31 cellular contexts compared by ENCODE assay signal in the genomic region with DNA sequence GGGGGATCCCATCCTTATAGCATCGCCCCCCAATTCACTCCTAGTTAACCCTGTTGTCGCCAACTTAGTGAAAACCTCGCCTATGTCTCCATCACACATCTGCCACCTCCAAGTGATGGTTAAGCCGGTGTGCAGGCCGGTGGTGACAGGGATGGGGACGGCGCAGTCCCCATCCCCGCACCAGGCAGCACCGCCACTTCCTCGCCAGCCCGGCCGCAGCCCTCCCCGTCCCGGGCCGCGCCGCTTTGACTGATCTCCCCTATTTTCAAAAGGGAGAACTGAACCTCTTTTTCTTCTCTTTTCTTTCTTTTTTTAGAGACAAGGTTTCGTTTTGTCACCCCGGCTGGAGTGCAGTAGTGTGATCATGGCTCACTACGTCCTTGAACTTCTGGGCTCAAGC. TPM values are rescaled to one million over a fixed set of nuclear protein-coding genes. Genes with fewer than 3 reads are reported as not detected.
DNase-seq lines count a peak whose midpoint lies in the region; ATAC-seq, FAIRE-seq and TF ChIP-seq lines count a peak whose summit lies in the region.
"Had no signal": no experiment of that assay in that cellular context is flagged by ENCODE, and none has a peak within 500 bp of the region (broad histone marks: within the 10 kb centered on the region; RNA-seq: fewer than 3 reads in every experiment).

No MANE protein-coding gene starts in this region.

- H3K4me3 ChIP-seq in GM23338, result no peak overlapping the region
- no peak overlapping the region for H3K4me3 ChIP-seq in K562
- H3K4me3 ChIP-seq in kidney (ENCODE audit: low read length in 2 of 2), result no peak overlapping the region
- H3K4me3 ChIP-seq: BLaER1, GM12878 had no signal

- peaks cover 3% of the 10 kb centered on the region; the same call in 1 of the 2 replicates for H3K9me2 ChIP-seq in GM23338 (ENCODE audit: insufficient read depth)

- no peaks in the 10 kb centered on the region for H3K36me3 ChIP-seq in GM23338 (ENCODE audit: insufficient read depth)
- no peaks in the 10 kb centered on the region for H3K36me3 ChIP-seq in K562 (ENCODE audit: control insufficient read depth, insufficient read depth, low read length)
- H3K36me3 ChIP-seq in kidney (ENCODE audit: control insufficient read depth in 1 of 2, insufficient read depth in 2 of 2, low read length in 2 of 2), result no peaks in the 10 kb centered on the region
- H3K36me3 ChIP-seq: BE2C, BLaER1 had no signal

- H3K4me2 ChIP-seq in GM23338, result no peak overlapping the region
- no peak overlapping the region for H3K4me2 ChIP-seq in K562 (ENCODE audit: insufficient read depth, low read length)
- H3K4me2 ChIP-seq: BLaER1 had no signal

- peak overlapping the region; percentile 76 for H2AFZ ChIP-seq in GM23338
- H2AFZ ChIP-seq in K562 (ENCODE audit: low read depth, low read length), result peak overlapping the region; percentile 66; the same call in 1 of the 2 replicates

- H3K79me2 ChIP-seq in GM23338 (replicated peaks; ENCODE audit: insufficient read depth), result no peaks in the 10 kb centered on the region
- H3K79me2 ChIP-seq in K562 (ENCODE audit: control insufficient read depth, insufficient read depth, low read length), result no peaks in the 10 kb centered on the region

- H3K9me3 Mint-ChIP-seq in GM23338, result 0 out of 3 replicates have a peak, but pooled peaks cover 5% of the 10 kb centered on the region
- H3K9me3 Mint-ChIP-seq in HFFc6, result peaks cover 4% of the 10 kb centered on the region
- no peaks in the 10 kb centered on the region for H3K9me3 Mint-ChIP-seq in activated T-helper 1 cell treated with anti-CD3 and anti-CD28 coated beads, Interleukin-12 subunit alpha, Interleukin-12 subunit beta, Interleukin-2, Interleukin-4 antibody, amounts not matched to agents 30 ng/mL and 10 ng/mL and 1 ng/mL, durations not matched to agents 14 hours and 24 hours and 36 hours
- H3K9me3 Mint-ChIP-seq in activated CD8-positive, alpha-beta memory T cell treated with anti-CD3 and anti-CD28 coated beads, Interleukin-2, amount 10 ng/mL, durations not matched to agents 7 days and 5 days (ENCODE audit: low read depth), result no peaks in the 10 kb centered on the region
- H3K9me3 Mint-ChIP-seq: CD4-positive, alpha-beta memory T cell; CD8-positive, alpha-beta memory T cell had no signal

- TF ChIP-seq EP300 in K562 (IDR thresholded peaks at IDR 0.05; ENCODE audit: low read length), result no peak

- H3K36me3 Mint-ChIP-seq in GM23338 (ENCODE audit: low read depth) (peaks cover 3% of the 10 kb centered on the region; the same call in 1 of the 3 replicates), HFFc6 (ENCODE audit: low read depth) (no peaks in the 10 kb centered on the region)
- no peaks in the 10 kb centered on the region for H3K36me3 Mint-ChIP-seq in activated T-helper 1 cell treated with anti-CD3 and anti-CD28 coated beads, Interleukin-12 subunit alpha, Interleukin-12 subunit beta, Interleukin-2, Interleukin-4 antibody, amounts not matched to agents 30 ng/mL and 10 ng/mL and 1 ng/mL, durations not matched to agents 14 hours and 24 hours and 36 hours (ENCODE audit: low read depth)
- H3K36me3 Mint-ChIP-seq in activated CD8-positive, alpha-beta memory T cell treated with anti-CD3 and anti-CD28 coated beads, Interleukin-2, amount 10 ng/mL, durations not matched to agents 7 days and 5 days, result no peaks in the 10 kb centered on the region
- H3K36me3 Mint-ChIP-seq: CD14-positive monocyte; CD4-positive, alpha-beta memory T cell; CD4-positive, CD25-positive, alpha-beta regulatory T cell; CD8-positive, alpha-beta memory T cell had no signal

- H4K20me1 ChIP-seq in GM23338 (replicated peaks; ENCODE audit: insufficient read depth) (no peaks in the 10 kb centered on the region), K562 (replicated peaks; ENCODE audit: control insufficient read depth, insufficient read depth, low read length) (no peaks in the 10 kb centered on the region)
- H4K20me1 ChIP-seq: BLaER1 had no signal

- no peak for ATAC-seq in GM23338
- ATAC-seq in K562, result peak; percentile 30; the same call in 2 of the 3 replicates
- no peak for ATAC-seq in activated CD8-positive, alpha-beta memory T cell treated with anti-CD3 and anti-CD28 coated beads, Interleukin-2, amount 10 ng/mL, durations not matched to agents 7 days and 5 days
- ATAC-seq: GM12878 had no signal

- TF ChIP-seq POLR2A in K562 (conservative IDR thresholded peaks at IDR 0.05), result no peak

- BruUV-seq in K562 (replicated peaks; lab: Mats Ljungman, UMichigan), result no TSS peak

- no peak for DNase-seq in GM23338 (ENCODE audit: low spot score)
- no peak for DNase-seq in HFFc6
- no peak for DNase-seq in K562 (ENCODE audit: extremely low read depth in 1 of 4, low spot score in 3 of 4)
- no peak for DNase-seq in substantia nigra (lab: John Stamatoyannopoulos, UW)
- no peak for DNase-seq in activated T-helper 1 cell treated with anti-CD3 and anti-CD28 coated beads, Interleukin-12 subunit alpha, Interleukin-12 subunit beta, Interleukin-2, Interleukin-4 antibody, amounts not matched to agents 30 ng/mL and 10 ng/mL and 1 ng/mL, durations not matched to agents 14 hours and 24 hours and 36 hours (ENCODE audit: low spot score)
- DNase-seq in activated CD8-positive, alpha-beta memory T cell treated with anti-CD3 and anti-CD28 coated beads, Interleukin-2, amount 10 ng/mL, durations not matched to agents 7 days and 5 days, result no peak
- DNase-seq in kidney, result no peak
- DNase-seq: 8988T; ACHN; BE2C; C1 segment of cervical spinal cord; CD4-positive, alpha-beta memory T cell; CD4-positive, CD25-positive, alpha-beta regulatory T cell; CD8-positive, alpha-beta memory T cell; COR-L47; DMS 273 treated with DMSO at 0.1 percent for 48 hours; DMS153; DMS53; DMS79; DND-41; EL; GDM1 had no signal

- H3K4me1 ChIP-seq in GM23338 (ENCODE audit: insufficient read depth) (no peaks in the 10 kb centered on the region), K562 (replicated peaks in 1 of 2; ENCODE audit: control insufficient read depth in 2 of 2, insufficient read depth in 2 of 2, low read length in 2 of 2) (peaks cover 0 to 5% of the 10 kb centered on the region in 2 experiments; a peak in 1 of 5 replicates), kidney (ENCODE audit: control insufficient read depth in 1 of 2, insufficient read depth in 1 of 2, low read depth in 1 of 2, low read length in 2 of 2) (no peaks in the 10 kb centered on the region)
- H3K4me1 ChIP-seq: BE2C, BLaER1 had no signal

- H3K27ac ChIP-seq in GM23338 (ENCODE audit: low read depth), result no peak overlapping the region
- no peak overlapping the region for H3K27ac ChIP-seq in K562 (ENCODE audit: extremely low read depth, low read depth, low read length)
- H3K27ac ChIP-seq in substantia nigra (ENCODE audit: low read depth, low read length, poor library complexity, severe bottlenecking), result peak overlapping the region; percentile 8
- H3K27ac ChIP-seq in kidney (ENCODE audit: low read depth in 2 of 2, low read length in 2 of 2), result no peak overlapping the region
- H3K27ac ChIP-seq: BLaER1 had no signal

- no peak overlapping the region for H3K9ac ChIP-seq in K562 (ENCODE audit: insufficient read depth in 1 of 2, low read depth in 2 of 2, low read length in 2 of 2)
- no peak overlapping the region for H3K9ac ChIP-seq in kidney (ENCODE audit: low read length in 2 of 2)
- H3K9ac ChIP-seq: BLaER1 had no signal

- intact Hi-C loops in K562 (cut with micrococcal nuclease) (no loop called here), kidney (cut with DNase I) (no loop called here)
- intact Hi-C loops in activated T-helper 1 cell treated with anti-CD3 and anti-CD28 coated beads, Interleukin-12 subunit alpha, Interleukin-12 subunit beta, Interleukin-2, Interleukin-4 antibody, amounts not matched to agents 30 ng/mL and 10 ng/mL and 1 ng/mL, durations not matched to agents 14 hours and 24 hours and 36 hours (cut with micrococcal nuclease), result no loop called here

- H3K27me3 Mint-ChIP-seq in GM23338 (ENCODE audit: insufficient read depth, low read depth, poor library complexity), result peaks cover 4% of the 10 kb centered on the region
- peaks cover 4% of the 10 kb centered on the region; the same call in 1 of the 2 replicates for H3K27me3 Mint-ChIP-seq in HFFc6 (ENCODE audit: insufficient read depth)
- peaks cover 8% of the 10 kb centered on the region for H3K27me3 Mint-ChIP-seq in activated T-helper 1 cell treated with anti-CD3 and anti-CD28 coated beads, Interleukin-12 subunit alpha, Interleukin-12 subunit beta, Interleukin-2, Interleukin-4 antibody, amounts not matched to agents 30 ng/mL and 10 ng/mL and 1 ng/mL, durations not matched to agents 14 hours and 24 hours and 36 hours (ENCODE audit: insufficient read depth)
- peaks cover 32% of the 10 kb centered on the region for H3K27me3 Mint-ChIP-seq in activated CD8-positive, alpha-beta memory T cell treated with anti-CD3 and anti-CD28 coated beads, Interleukin-2, amount 10 ng/mL, durations not matched to agents 7 days and 5 days

- H3K9me3 ChIP-seq in K562 (replicated peaks; ENCODE audit: control insufficient read depth, insufficient read depth, low read depth, low read length) (no peaks in the 10 kb centered on the region; the same call in 1 of the 2 replicates), kidney (ENCODE audit: control insufficient read depth in 1 of 2, low read length in 2 of 2) (no peaks in the 10 kb centered on the region)
- H3K9me3 ChIP-seq: BE2C, BLaER1 had no signal

- no peak for TF ChIP-seq RAD21 in K562 (CRISPR knock-in tag; conservative IDR thresholded peaks at IDR 0.05 in 1 of 2, IDR thresholded peaks at IDR 0.05 in 1 of 2)

- H3K4me1 Mint-ChIP-seq in GM23338 (peaks cover 6% of the 10 kb centered on the region; the same call in 2 of the 3 replicates), HFFc6 (ENCODE audit: low read depth) (no peaks in the 10 kb centered on the region; the same call in 1 of the 2 replicates)
- no peaks in the 10 kb centered on the region for H3K4me1 Mint-ChIP-seq in activated T-helper 1 cell treated with anti-CD3 and anti-CD28 coated beads, Interleukin-12 subunit alpha, Interleukin-12 subunit beta, Interleukin-2, Interleukin-4 antibody, amounts not matched to agents 30 ng/mL and 10 ng/mL and 1 ng/mL, durations not matched to agents 14 hours and 24 hours and 36 hours (ENCODE audit: low read depth)
- no peaks in the 10 kb centered on the region for H3K4me1 Mint-ChIP-seq in activated CD8-positive, alpha-beta memory T cell treated with anti-CD3 and anti-CD28 coated beads, Interleukin-2, amount 10 ng/mL, durations not matched to agents 7 days and 5 days
- H3K4me1 Mint-ChIP-seq: CD14-positive monocyte; CD4-positive, alpha-beta memory T cell; CD4-positive, CD25-positive, alpha-beta regulatory T cell; CD8-positive, alpha-beta memory T cell had no signal

- H3K27me3 ChIP-seq in GM23338 (ENCODE audit: insufficient read depth) (no peaks in the 10 kb centered on the region), K562 (ENCODE audit: control insufficient read depth in 2 of 2, insufficient read depth in 2 of 2, low read length in 2 of 2) (peaks cover 15 to 16% of the 10 kb centered on the region in 2 experiments; a peak in 4 of 5 replicates)
- H3K27me3 ChIP-seq: BE2C, BLaER1 had no signal

- WGBS in K562 (ENCODE audit: insufficient coverage, low coverage, missing lambda C conversion rate), result 18% methylated on average over 19 of the region's 20 CpGs

- in situ Hi-C loops in K562 (cut with MboI), result no loop called here

- H3K27ac Mint-ChIP-seq in GM23338 (no peak overlapping the region), HFFc6 (no peak overlapping the region)
- no peak overlapping the region for H3K27ac Mint-ChIP-seq in activated T-helper 1 cell treated with anti-CD3 and anti-CD28 coated beads, Interleukin-12 subunit alpha, Interleukin-12 subunit beta, Interleukin-2, Interleukin-4 antibody, amounts not matched to agents 30 ng/mL and 10 ng/mL and 1 ng/mL, durations not matched to agents 14 hours and 24 hours and 36 hours
- H3K27ac Mint-ChIP-seq in activated CD8-positive, alpha-beta memory T cell treated with anti-CD3 and anti-CD28 coated beads, Interleukin-2, amount 10 ng/mL, durations not matched to agents 7 days and 5 days, result no peak overlapping the region
- H3K27ac Mint-ChIP-seq: CD14-positive monocyte; CD4-positive, alpha-beta memory T cell; CD4-positive, CD25-positive, alpha-beta regulatory T cell; CD8-positive, alpha-beta memory T cell had no signal

- no peaks in the 10 kb centered on the region for H3F3A ChIP-seq in GM23338 (replicated peaks; ENCODE audit: low read depth)

- H3K4me3 Mint-ChIP-seq in GM23338 (no peak overlapping the region), HFFc6 (peak overlapping the region; percentile 35; the same call in 1 of the 2 replicates)
- no peak overlapping the region for H3K4me3 Mint-ChIP-seq in activated T-helper 1 cell treated with anti-CD3 and anti-CD28 coated beads, Interleukin-12 subunit alpha, Interleukin-12 subunit beta, Interleukin-2, Interleukin-4 antibody, amounts not matched to agents 30 ng/mL and 10 ng/mL and 1 ng/mL, durations not matched to agents 14 hours and 24 hours and 36 hours
- no peak overlapping the region for H3K4me3 Mint-ChIP-seq in activated CD8-positive, alpha-beta memory T cell treated with anti-CD3 and anti-CD28 coated beads, Interleukin-2, amount 10 ng/mL, durations not matched to agents 7 days and 5 days
- H3K4me3 Mint-ChIP-seq: CD14-positive monocyte; CD4-positive, alpha-beta memory T cell; CD4-positive, CD25-positive, alpha-beta regulatory T cell had no signal

- H3K9me1 ChIP-seq in K562 (ENCODE audit: control insufficient read depth, insufficient read depth, low read length), result no peaks in the 10 kb centered on the region

- POLR2A ChIA-PET in K562 (lab: Yijun Ruan, JAX), result no interaction called here

- TF ChIP-seq CTCF in GM23338 (conservative IDR thresholded peaks at IDR 0.05; ENCODE audit: low read depth in 2 of 2) (no peak), HFFc6 (IDR thresholded peaks at IDR 0.05) (no peak), K562 (IDR thresholded peaks at IDR 0.05 in 2 of 3, conservative IDR thresholded peaks at IDR 0.05 in 1 of 3; ENCODE audit: insufficient read depth in 2 of 3, low read depth in 1 of 3, low read length in 3 of 3) (no peak), kidney (IDR thresholded peaks at IDR 0.05; ENCODE audit: borderline replicate concordance, extremely low read depth, insufficient read depth) (no peak)

- CTCF ChIA-PET in K562 (lab: Yijun Ruan, JAX; ENCODE audit: low intra/inter-chr PET ratio), result no interaction called here
- CTCF ChIA-PET in activated CD8-positive, alpha-beta memory T cell treated with anti-CD3 and anti-CD28 coated beads, Interleukin-2, amount 10 ng/mL, durations not matched to agents 7 days and 5 days (lab: Charles Lee), result interaction anchor here (2.4 kb wide), 1 partner anchor 10 kb away, joined by 9 read pairs; no protein-coding TSS in a partner anchor

- FAIRE-seq in K562 (lab: Jason Lieb, UNC), result no peak
- FAIRE-seq in kidney (lab: Jason Lieb, UNC), result no peak
- FAIRE-seq: A204.1, GM12878, GM12892, GM18507 had no signal

RNA-seq across cellular contexts. Expression of gene MOBP, which starts 11.3 kb away (rescaled TPM):
- total RNA-seq in GM23338 (2014; rRNA removed; shearing (Covaris generic)), result not detected in 2 replicates
- polyA plus RNA-seq in GM23338 (2016; fragmentation: Nextera tagmentation; extraction: Ambion mirVana) (not detected in 2 replicates), K562 (2011; rRNA removed) (0.04 TPM in 1 of 2 replicates, not detected in the other), K562 (2014; fragmentation: Illumina TruSeq; extraction: Trizol) (0.09 and 0.15 TPM in 2 replicates), K562 (2014; fragmentation: Nextera tagmentation; extraction: Ambion mirVana) (under 1 TPM in 1 of 2 experiments, not detected in 1; 0.10 TPM), K562 (2014; rRNA removed) (0.25 TPM in 1 of 2 replicates, not detected in the other), kidney (ENCODE audit: insufficient read depth, low read depth, low replicate concordance) (not detected)
- not detected for total RNA-seq in HFFc6 (2021; fragmentation: NEBNext Ultra II Directional; extraction: Animal tissue kit (Norgen Biotek cat#: 25700))
- not detected in 2 replicates for total RNA-seq in K562 (2011; cell fraction: chromatin; rRNA removed; ENCODE audit: low replicate concordance)
- not detected in 2 replicates for total RNA-seq in K562 (2011; cell fraction: nucleolus; rRNA removed)
- total RNA-seq in K562 (2011; cell fraction: nucleoplasm; rRNA removed), result not detected in 2 replicates
- total RNA-seq in K562 (2014; rRNA removed) (not detected in 2 replicates), K562 (2014; rRNA removed; fragmentation: Illumina TruSeq; extraction: Trizol) (0.06 and 0.11 TPM in 2 replicates), K562 (2015; rRNA removed; fragmentation: Illumina TruSeq; extraction: Trizol) (0.04 TPM in 1 of 2 replicates, not detected in the other), K562 (2021) (0.13 and 0.33 TPM in 2 replicates), kidney (0.16 TPM)
- 0.01 TPM in 1 of 2 replicates, not detected in the other for polyA plus RNA-seq in K562 (2011; cell fraction: cytosol; rRNA removed)
- polyA plus RNA-seq in K562 (2011; cell fraction: nucleus; rRNA removed), result 0.04 TPM in 2 replicates
- polyA plus RNA-seq in K562 (2012), result 0.05 and 0.25 TPM in 2 replicates
- polyA minus RNA-seq in K562 (2011; rRNA and poly(A)+ RNA removed), result 0.12 TPM in 1 of 2 replicates, not detected in the other
- polyA minus RNA-seq in K562 (2011; cell fraction: cytosol; rRNA and poly(A)+ RNA removed), result not detected in 2 replicates
- polyA minus RNA-seq in K562 (2011; cell fraction: nucleus; rRNA and poly(A)+ RNA removed), result under 0.01 and 0.11 TPM in 2 replicates
- total RNA-seq in activated T-helper 1 cell treated with anti-CD3 and anti-CD28 coated beads, Interleukin-12 subunit alpha, Interleukin-12 subunit beta, Interleukin-2, Interleukin-4 antibody, amounts not matched to agents 30 ng/mL and 10 ng/mL and 1 ng/mL, durations not matched to agents 14 hours and 24 hours and 36 hours, result not detected in 2 replicates
- not detected for total RNA-seq in activated CD8-positive, alpha-beta memory T cell treated with anti-CD3 and anti-CD28 coated beads, Interleukin-2, amount 10 ng/mL, durations not matched to agents 7 days and 5 days
- total RNA-seq: CD4-positive, alpha-beta memory T cell; CD4-positive, CD25-positive, alpha-beta regulatory T cell; CD8-positive, alpha-beta memory T cell; Daoy; G401 had no signal
- polyA plus RNA-seq: AG04450; CD14-positive monocyte; CD4-positive, alpha-beta memory T cell; CD4-positive, CD25-positive, alpha-beta regulatory T cell; CD8-positive, alpha-beta memory T cell had no signal

RNA-seq across cellular contexts. Expression of gene RPSA, which starts 49.6 kb away (rescaled TPM):
- total RNA-seq in GM23338 (2014; rRNA removed; shearing (Covaris generic)), result 1,658 and 1,827 TPM in 2 replicates
- 1,591 and 1,731 TPM in 2 replicates for polyA plus RNA-seq in GM23338 (2016; fragmentation: Nextera tagmentation; extraction: Ambion mirVana)
- 1,000 to 10,000 TPM; 1,595 to 1,900 (median 1,723) TPM for total RNA-seq in HFFc6 (2021; fragmentation: NEBNext Ultra II Directional; extraction: Animal tissue kit (Norgen Biotek cat#: 25700))
- 667 and 738 TPM in 2 replicates for total RNA-seq in K562 (2011; cell fraction: chromatin; rRNA removed; ENCODE audit: low replicate concordance)
- total RNA-seq in K562 (2011; cell fraction: nucleolus; rRNA removed), result 932 and 1,080 TPM in 2 replicates
- total RNA-seq in K562 (2011; cell fraction: nucleoplasm; rRNA removed), result 1,386 and 2,499 TPM in 2 replicates
- total RNA-seq in K562 (2014; rRNA removed), result 2,954 and 3,368 TPM in 2 replicates
- 2,627 and 2,725 TPM in 2 replicates for total RNA-seq in K562 (2014; rRNA removed; fragmentation: Illumina TruSeq; extraction: Trizol)
- 2,157 and 2,290 TPM in 2 replicates for total RNA-seq in K562 (2015; rRNA removed; fragmentation: Illumina TruSeq; extraction: Trizol)
- 2,714 and 2,919 TPM in 2 replicates for total RNA-seq in K562 (2021)
- 4,272 and 5,659 TPM in 2 replicates for polyA plus RNA-seq in K562 (2011; rRNA removed)
- 6,070 and 7,346 TPM in 2 replicates for polyA plus RNA-seq in K562 (2011; cell fraction: cytosol; rRNA removed)
- 1,863 and 2,598 TPM in 2 replicates for polyA plus RNA-seq in K562 (2011; cell fraction: nucleus; rRNA removed)
- polyA plus RNA-seq in K562 (2012), result 2,505 and 3,684 TPM in 2 replicates
- 3,113 and 3,517 TPM in 2 replicates for polyA plus RNA-seq in K562 (2014; fragmentation: Illumina TruSeq; extraction: Trizol)
- polyA plus RNA-seq in K562 (2014; fragmentation: Nextera tagmentation; extraction: Ambion mirVana), result 1,000 to 10,000 TPM; 2,672 to 2,730 TPM
- 3,291 and 3,996 TPM in 2 replicates for polyA plus RNA-seq in K562 (2014; rRNA removed)
- polyA minus RNA-seq in K562 (2011; rRNA and poly(A)+ RNA removed), result 2,013 and 2,369 TPM in 2 replicates
- polyA minus RNA-seq in K562 (2011; cell fraction: cytosol; rRNA and poly(A)+ RNA removed), result 890 and 971 TPM in 2 replicates
- 389 and 699 TPM in 2 replicates for polyA minus RNA-seq in K562 (2011; cell fraction: nucleus; rRNA and poly(A)+ RNA removed)
- 1,750 and 1,765 TPM in 2 replicates for total RNA-seq in activated T-helper 1 cell treated with anti-CD3 and anti-CD28 coated beads, Interleukin-12 subunit alpha, Interleukin-12 subunit beta, Interleukin-2, Interleukin-4 antibody, amounts not matched to agents 30 ng/mL and 10 ng/mL and 1 ng/mL, durations not matched to agents 14 hours and 24 hours and 36 hours
- total RNA-seq in activated CD8-positive, alpha-beta memory T cell treated with anti-CD3 and anti-CD28 coated beads, Interleukin-2, amount 10 ng/mL, durations not matched to agents 7 days and 5 days, result 1,000 to 10,000 TPM; 1,232 to 1,591 TPM
- total RNA-seq in kidney, result 806 TPM
- polyA plus RNA-seq in kidney (ENCODE audit: insufficient read depth, low read depth, low replicate concordance), result 1,249 TPM
